20 cellular contexts compared by ENCODE assay signal in the genomic region with DNA sequence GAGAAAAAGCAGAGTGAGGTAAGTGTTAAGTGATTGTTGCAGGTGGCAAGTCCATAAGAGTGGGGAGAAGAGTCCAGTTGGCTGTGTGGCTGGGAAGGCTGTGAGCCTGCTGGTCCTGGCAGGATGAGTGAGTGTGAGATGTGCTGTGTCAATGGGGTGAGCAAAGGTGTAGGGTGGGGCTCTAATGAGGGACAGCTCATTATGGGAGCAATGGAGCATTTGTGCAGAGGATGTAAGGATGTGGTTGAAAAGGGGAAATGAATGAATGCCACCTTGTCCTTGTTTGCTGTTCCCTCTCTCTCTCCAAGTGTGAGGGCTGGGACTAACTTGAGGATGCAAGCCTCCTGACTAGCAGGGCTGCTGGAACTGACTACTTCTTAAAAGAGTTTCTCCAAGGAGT.
DNase-seq lines count a peak whose midpoint lies in the region; ATAC-seq and FAIRE-seq lines count a peak whose summit lies in the region.
"Had no signal": no experiment of that assay in that cellular context is flagged by ENCODE, and none has a peak within 500 bp of the region (broad histone marks: within the 10 kb centered on the region; RNA-seq: fewer than 3 reads in every experiment).

No MANE protein-coding gene starts in this region.

- no peak overlapping the region for H3K23ac ChIP-seq in neuronal stem cell (ENCODE audit: low read depth, low read length, poor library complexity)

- H3K27me3 Mint-ChIP-seq in naive thymus-derived CD4-positive, alpha-beta T cell: peaks cover 0 to 29% (median 17%) of the 10 kb centered on the region in 5 donors

- H4K8ac ChIP-seq in neuronal stem cell (ENCODE audit: low read depth, low read length): no peak overlapping the region

- H2BK5ac ChIP-seq in neuronal stem cell (ENCODE audit: low read length): no peak overlapping the region

- H3K4me3 Mint-ChIP-seq in naive thymus-derived CD4-positive, alpha-beta T cell: no peak overlapping the region
- H3K4me3 Mint-ChIP-seq: CD4-positive, alpha-beta memory T cell had no signal

- FAIRE-seq in RCC 7860 (lab: Jason Lieb, UNC): no peak
- FAIRE-seq: A549, D721Med, GM12878 had no signal

- H2BK12ac ChIP-seq in neuronal stem cell (ENCODE audit: low read length): no peak overlapping the region

- CTCF ChIA-PET in naive thymus-derived CD4-positive, alpha-beta T cell (lab: Charles Lee): no interaction called here

- intact Hi-C loops in naive thymus-derived CD4-positive, alpha-beta T cell (cut with micrococcal nuclease): no loop called here

- H3K14ac ChIP-seq in neuronal stem cell (ENCODE audit: low read length): no peak overlapping the region

- no peak overlapping the region for H2AFZ ChIP-seq in neuronal stem cell (ENCODE audit: low read length)
- H2AFZ ChIP-seq: GM23248 had no signal

- H3K4me3 ChIP-seq in naive thymus-derived CD4-positive, alpha-beta T cell (ENCODE audit: low read length): no peak overlapping the region
- no peak overlapping the region for H3K4me3 ChIP-seq in neuronal stem cell (ENCODE audit: low read length in 2 of 2)
- H3K4me3 ChIP-seq: A549, GM12878, GM23248, HAP-1 had no signal

- no peak overlapping the region for H3K27ac Mint-ChIP-seq in naive thymus-derived CD4-positive, alpha-beta T cell
- H3K27ac Mint-ChIP-seq: CD4-positive, alpha-beta memory T cell had no signal

- no peaks in the 10 kb centered on the region for H3K36me3 Mint-ChIP-seq in naive thymus-derived CD4-positive, alpha-beta T cell
- H3K36me3 Mint-ChIP-seq: CD4-positive, alpha-beta memory T cell had no signal

- ATAC-seq in naive thymus-derived CD4-positive, alpha-beta T cell: peak; percentile 20
- ATAC-seq in HG02981 (IDR thresholded peaks at IDR 0.05; ENCODE audit: unreplicated experiment): no peak
- ATAC-seq: A549, GM12878, SK-N-SH treated with all-trans-retinoic acid at 6 μM for 48 hours had no signal

- H3K9ac ChIP-seq in neuronal stem cell (ENCODE audit: low read depth, low read length, poor library complexity): no peak overlapping the region
- H3K9ac ChIP-seq: GM23248 had no signal

- H4K91ac ChIP-seq in neuronal stem cell (ENCODE audit: low read depth, low read length, poor library complexity): no peak overlapping the region

- H3K27ac ChIP-seq in naive thymus-derived CD4-positive, alpha-beta T cell (ENCODE audit: low read depth, low read length): no peak overlapping the region
- no peak overlapping the region for H3K27ac ChIP-seq in neuronal stem cell (replicated peaks; ENCODE audit: low read length)
- H3K27ac ChIP-seq: A549, GM23248, RWPE1 had no signal

- no peak overlapping the region for H2AK5ac ChIP-seq in neuronal stem cell (ENCODE audit: low read depth, low read length)

- H3K27me3 ChIP-seq in naive thymus-derived CD4-positive, alpha-beta T cell (ENCODE audit: control insufficient read depth in 2 of 2, insufficient read depth in 2 of 2, low read length in 2 of 2): no peaks in the 10 kb centered on the region
- no peaks in the 10 kb centered on the region for H3K27me3 ChIP-seq in neuronal stem cell (ENCODE audit: control insufficient read depth in 3 of 3, insufficient read depth in 3 of 3, low read depth in 1 of 3, low read length in 3 of 3)

- no peak overlapping the region for H2BK15ac ChIP-seq in neuronal stem cell (ENCODE audit: low read length)

- POLR2A ChIA-PET in naive thymus-derived CD4-positive, alpha-beta T cell (lab: Charles Lee): no interaction called here

- DNase-seq in NCI-H2196 (lab: John Stamatoyannopoulos, UW; ENCODE audit: unreplicated experiment): peak; percentile 88
- no peak for DNase-seq in NCI-H2196 treated with DMSO at 0.1 percent for 48 hours (lab: John Stamatoyannopoulos, UW; ENCODE audit: unreplicated experiment)
- peak; percentile 71 for DNase-seq in DMS79 treated with DMSO at 0.1 percent for 48 hours (lab: John Stamatoyannopoulos, UW)
- DNase-seq in RCC 7860 (ENCODE audit: low spot score): peak; percentile 8
- no peak for DNase-seq in naive thymus-derived CD4-positive, alpha-beta T cell
- DNase-seq in activated T-cell treated with anti-CD3 and anti-CD28 coated beads, Interleukin-2, amount 50 U/mL, for 48 hours: no peak
- no peak for DNase-seq in neuronal stem cell (ENCODE audit: low spot score)
- DNase-seq: CD4-positive, alpha-beta memory T cell; EL; GM23248; NCI-H187 treated with DMSO at 0.1 percent for 48 hours; NCI-H446; SIG-M5 had no signal

- no peaks in the 10 kb centered on the region for H3K9me3 ChIP-seq in naive thymus-derived CD4-positive, alpha-beta T cell (ENCODE audit: control insufficient read depth in 2 of 3, low read length in 3 of 3)
- H3K9me3 ChIP-seq in neuronal stem cell (replicated peaks in 1 of 2; ENCODE audit: control insufficient read depth in 2 of 2, insufficient read depth in 1 of 2, low read depth in 1 of 2, low read length in 2 of 2): no peaks in the 10 kb centered on the region
- H3K9me3 ChIP-seq: A549, HAP-1 had no signal

- no peaks in the 10 kb centered on the region for H3K4me1 ChIP-seq in naive thymus-derived CD4-positive, alpha-beta T cell (ENCODE audit: control insufficient read depth in 2 of 2, insufficient read depth in 2 of 2, low read length in 2 of 2)
- peaks cover 3 to 8% of the 10 kb centered on the region in 2 donors for H3K4me1 ChIP-seq in neuronal stem cell (ENCODE audit: control insufficient read depth in 2 of 2, insufficient read depth in 1 of 2, low read depth in 1 of 2, low read length in 2 of 2)
- H3K4me1 ChIP-seq: A549, HAP-1 had no signal

- no peak overlapping the region for H3K4me2 ChIP-seq in neuronal stem cell (ENCODE audit: insufficient read depth, low read length, poor library complexity, severe bottlenecking)
- H3K4me2 ChIP-seq: A549 had no signal

- no peak overlapping the region for H3K18ac ChIP-seq in neuronal stem cell (ENCODE audit: low read length)

- peaks cover 0 to 2% (median 0%) of the 10 kb centered on the region in 11 donors for H3K9me3 Mint-ChIP-seq in naive thymus-derived CD4-positive, alpha-beta T cell
- H3K9me3 Mint-ChIP-seq: CD4-positive, alpha-beta memory T cell had no signal

- H2BK120ac ChIP-seq in neuronal stem cell (ENCODE audit: low read depth, low read length): no peak overlapping the region

- H3K36me3 ChIP-seq in naive thymus-derived CD4-positive, alpha-beta T cell (ENCODE audit: control insufficient read depth in 2 of 3, insufficient read depth in 3 of 3, low read length in 3 of 3): no peaks in the 10 kb centered on the region
- no peaks in the 10 kb centered on the region for H3K36me3 ChIP-seq in neuronal stem cell (replicated peaks in 1 of 2; ENCODE audit: control insufficient read depth in 2 of 2, insufficient read depth in 2 of 2, low read length in 2 of 2)
- H3K36me3 ChIP-seq: HAP-1 had no signal

- no peak overlapping the region for H3K4ac ChIP-seq in neuronal stem cell (ENCODE audit: low read length)

- no peaks in the 10 kb centered on the region for H3K4me1 Mint-ChIP-seq in naive thymus-derived CD4-positive, alpha-beta T cell
- H3K4me1 Mint-ChIP-seq: CD4-positive, alpha-beta memory T cell had no signal

- no peaks in the 10 kb centered on the region for H3K79me1 ChIP-seq in neuronal stem cell (ENCODE audit: low read depth, low read length)

Comparison
In these comparisons a context has a peak if more than half of its experiments do, and no peak if none do; other contexts are left out.
1. DNase-seq: peak in NCI-H2196 (single experiment), DMS79 treated with DMSO at 0.1 percent for 48 hours (single experiment) and RCC 7860 (single experiment); none in NCI-H2196 treated with DMSO at 0.1 percent for 48 hours (single experiment), naive thymus-derived CD4-positive, alpha-beta T cell (0 of 9), activated T-cell treated with anti-CD3 and anti-CD28 coated beads, Interleukin-2, amount 50 U/mL, for 48 hours (0 of 2) and neuronal stem cell (single experiment).